Comparison of ENCODE assay signal across 23 cellular contexts in genomic region chr1:205522692-205523091, GRCh38. TPM values are rescaled to one million over a fixed set of nuclear protein-coding genes. Genes with fewer than 3 reads are reported as not detected.
DNase-seq lines count a peak whose midpoint lies in the region; ATAC-seq and TF ChIP-seq lines count a peak whose summit lies in the region.
"Had no signal": no experiment of that assay in that cellular context is flagged by ENCODE, and none has a peak within 500 bp of the region (broad histone marks: within the 10 kb centered on the region; RNA-seq: fewer than 3 reads in every experiment).

No MANE protein-coding gene starts in this region.

- peak overlapping the region; percentile 43; the same call in 1 of the 2 replicates for H3K27ac Mint-ChIP-seq in GM23338
- H3K27ac Mint-ChIP-seq: CD14-positive monocyte; CD4-positive, alpha-beta T cell; CD8-positive, alpha-beta memory T cell had no signal

- H2AK5ac ChIP-seq in neuronal stem cell (ENCODE audit: low read depth, low read length), result peak overlapping the region; percentile 24

- DNase-seq in GM23338 (ENCODE audit: low spot score) (no peak), dorsolateral prefrontal cortex (no peak), neuronal stem cell (ENCODE audit: low spot score) (no peak), OCI-M1 (lab: John Stamatoyannopoulos, UW) (no peak), NCI-H510A (lab: John Stamatoyannopoulos, UW) (no peak), amniotic stem cell (lab: John Stamatoyannopoulos, UW) (no peak)
- DNase-seq: 8988T; ACHN; AML-193; BE2C; CD4-positive, alpha-beta T cell; CD8-positive, alpha-beta memory T cell; DMS 273 treated with DMSO at 0.1 percent for 48 hours; DMS79; EL; H9 had no signal

- intact Hi-C loops in dorsolateral prefrontal cortex (cut with DNase I), result loop anchor here in 1 of 2 donors (10.0 kb wide), 1 partner anchor 248 kb away; no protein-coding TSS in a partner anchor

- no peak overlapping the region for H3K23ac ChIP-seq in neuronal stem cell (ENCODE audit: low read depth, low read length, poor library complexity)

- no CpG with 5 or more reads among the region's 5 CpGs for WGBS in neuronal stem cell (ENCODE audit: extremely low coverage in 2 of 2, insufficient read length in 2 of 2, insufficient replicate concordance in 1 of 2), 2 donors

- H2BK12ac ChIP-seq in neuronal stem cell (ENCODE audit: low read length), result no peak overlapping the region

- H3K9me3 ChIP-seq in neuronal stem cell (replicated peaks in 1 of 2; ENCODE audit: control insufficient read depth in 2 of 2, insufficient read depth in 1 of 2, low read depth in 1 of 2, low read length in 2 of 2), result no peaks in the 10 kb centered on the region
- H3K9me3 ChIP-seq: A549; BE2C; BLaER1 treated with 17β-estradiol and CSF1 and Interleukin-3, amounts not matched to agents 10 nM and 100 nM had no signal

- H3K9me2 ChIP-seq in GM23338 (ENCODE audit: insufficient read depth), result no peaks in the 10 kb centered on the region

- ATAC-seq in GM23338, result no peak
- no peak for ATAC-seq in HG03442 (IDR thresholded peaks at IDR 0.05; ENCODE audit: unreplicated experiment)
- ATAC-seq: A549, GM12878, HCT116 had no signal

- no peak overlapping the region for H3K4ac ChIP-seq in neuronal stem cell (ENCODE audit: low read length)

- no peak overlapping the region for H2BK120ac ChIP-seq in neuronal stem cell (ENCODE audit: low read depth, low read length)

- no peak overlapping the region for H3K14ac ChIP-seq in neuronal stem cell (ENCODE audit: low read length)

- H3K27me3 Mint-ChIP-seq in GM23338 (ENCODE audit: insufficient read depth, low read depth, poor library complexity), result peaks cover 17% of the 10 kb centered on the region
- H3K27me3 Mint-ChIP-seq: CD4-positive, alpha-beta T cell had no signal

- H4K91ac ChIP-seq in neuronal stem cell (ENCODE audit: low read depth, low read length, poor library complexity), result no peak overlapping the region

- H4K8ac ChIP-seq in neuronal stem cell (ENCODE audit: low read depth, low read length), result no peak overlapping the region

- H2AFZ ChIP-seq in GM23338, result no peak overlapping the region
- H2AFZ ChIP-seq in neuronal stem cell (ENCODE audit: low read length), result no peak overlapping the region

- no peak overlapping the region for H3K4me3 Mint-ChIP-seq in GM23338
- H3K4me3 Mint-ChIP-seq: CD14-positive monocyte; CD4-positive, alpha-beta T cell; CD8-positive, alpha-beta memory T cell; H9 had no signal

- TF ChIP-seq CTCF in GM23338 (conservative IDR thresholded peaks at IDR 0.05; ENCODE audit: low read depth in 2 of 2) (no peak), dorsolateral prefrontal cortex (IDR thresholded peaks at IDR 0.05 in 54 of 56, conservative IDR thresholded peaks at IDR 0.05 in 2 of 56; ENCODE audit: low read depth in 1 of 56, partially characterized antibody in 56 of 56) (no peak)

- H3K9me3 Mint-ChIP-seq in GM23338, result no peaks in the 10 kb centered on the region
- H3K9me3 Mint-ChIP-seq: CD4-positive, alpha-beta T cell; CD8-positive, alpha-beta memory T cell; H9 had no signal

- no peaks in the 10 kb centered on the region for H3K79me2 ChIP-seq in GM23338 (replicated peaks; ENCODE audit: insufficient read depth)

- no peak overlapping the region for H3K18ac ChIP-seq in neuronal stem cell (ENCODE audit: low read length)

- peaks cover 9% of the 10 kb centered on the region; the same call in 1 of the 2 replicates for H3F3A ChIP-seq in GM23338 (replicated peaks; ENCODE audit: low read depth)

- no peak overlapping the region for H3K9ac ChIP-seq in neuronal stem cell (ENCODE audit: low read depth, low read length, poor library complexity)
- H3K9ac ChIP-seq: BLaER1 treated with 17β-estradiol and CSF1 and Interleukin-3, amounts not matched to agents 10 nM and 100 nM had no signal

- H3K27ac ChIP-seq in GM23338 (ENCODE audit: low read depth) (no peak overlapping the region), angular gyrus (ENCODE audit: low read depth, low read length) (peak overlapping the region; percentile 90), dorsolateral prefrontal cortex (peak overlapping the region in 56 of 59 donors; percentile 40 to 100 (median 96)), neuronal stem cell (replicated peaks; ENCODE audit: low read length) (no peak overlapping the region)
- H3K27ac ChIP-seq: A549; BLaER1 treated with 17β-estradiol and CSF1 and Interleukin-3, amounts not matched to agents 10 nM and 100 nM had no signal

- H3K4me3 ChIP-seq in GM23338 (no peak overlapping the region), dorsolateral prefrontal cortex (no peak overlapping the region), neuronal stem cell (ENCODE audit: low read length in 2 of 2) (no peak overlapping the region)
- H3K4me3 ChIP-seq: A549; BLaER1 treated with 17β-estradiol and CSF1 and Interleukin-3, amounts not matched to agents 10 nM and 100 nM; GM12878 had no signal

- no peaks in the 10 kb centered on the region for H3K27me3 ChIP-seq in GM23338 (ENCODE audit: insufficient read depth)
- H3K27me3 ChIP-seq in dorsolateral prefrontal cortex, result no peaks in the 10 kb centered on the region
- peaks cover 0 to 36% (median 0%) of the 10 kb centered on the region in 3 experiments for H3K27me3 ChIP-seq in neuronal stem cell (ENCODE audit: control insufficient read depth in 3 of 3, insufficient read depth in 3 of 3, low read depth in 1 of 3, low read length in 3 of 3)
- H3K27me3 ChIP-seq: BE2C; BLaER1 treated with 17β-estradiol and CSF1 and Interleukin-3, amounts not matched to agents 10 nM and 100 nM had no signal

- H3K4me1 ChIP-seq in GM23338 (ENCODE audit: insufficient read depth) (peaks cover 42% of the 10 kb centered on the region), neuronal stem cell (ENCODE audit: control insufficient read depth in 2 of 2, insufficient read depth in 1 of 2, low read depth in 1 of 2, low read length in 2 of 2) (peaks cover 0 to 18% of the 10 kb centered on the region in 2 donors)
- H3K4me1 ChIP-seq: BE2C had no signal

- H3K4me2 ChIP-seq in GM23338, result no peak overlapping the region
- no peak overlapping the region for H3K4me2 ChIP-seq in neuronal stem cell (ENCODE audit: insufficient read depth, low read length, poor library complexity, severe bottlenecking)
- H3K4me2 ChIP-seq: A549 had no signal

- H3K4me1 Mint-ChIP-seq in GM23338, result peaks cover 49% of the 10 kb centered on the region
- H3K4me1 Mint-ChIP-seq: CD8-positive, alpha-beta memory T cell had no signal

- no peak overlapping the region for H2BK5ac ChIP-seq in neuronal stem cell (ENCODE audit: low read length)

- peaks cover 2% of the 10 kb centered on the region for H3K79me1 ChIP-seq in neuronal stem cell (ENCODE audit: low read depth, low read length)

- H4K20me1 ChIP-seq in GM23338 (replicated peaks; ENCODE audit: insufficient read depth), result peaks cover 11% of the 10 kb centered on the region

- peaks cover 33% of the 10 kb centered on the region for H3K36me3 Mint-ChIP-seq in GM23338 (ENCODE audit: low read depth)
- H3K36me3 Mint-ChIP-seq: CD14-positive monocyte; CD8-positive, alpha-beta memory T cell had no signal

- H2BK15ac ChIP-seq in neuronal stem cell (ENCODE audit: low read length), result no peak overlapping the region

- 0 out of 2 replicates have a peak, but pooled peaks cover 3% of the 10 kb centered on the region for H3K36me3 ChIP-seq in GM23338 (ENCODE audit: insufficient read depth)
- H3K36me3 ChIP-seq in neuronal stem cell (replicated peaks in 1 of 2; ENCODE audit: control insufficient read depth in 2 of 2, insufficient read depth in 2 of 2, low read length in 2 of 2), result peaks cover 0 to 8% of the 10 kb centered on the region in 2 donors
- H3K36me3 ChIP-seq: BE2C had no signal

TF ChIP-seq in GM23338, 12 proteins besides CTCF, POLR2A, EP300 and RAD21 (continues in another document):
- TF ChIP-seq EZH2 (IDR thresholded peaks at IDR 0.05; ENCODE audit: low read depth, unreplicated experiment), result no peak
- TF ChIP-seq, protein P1, sequence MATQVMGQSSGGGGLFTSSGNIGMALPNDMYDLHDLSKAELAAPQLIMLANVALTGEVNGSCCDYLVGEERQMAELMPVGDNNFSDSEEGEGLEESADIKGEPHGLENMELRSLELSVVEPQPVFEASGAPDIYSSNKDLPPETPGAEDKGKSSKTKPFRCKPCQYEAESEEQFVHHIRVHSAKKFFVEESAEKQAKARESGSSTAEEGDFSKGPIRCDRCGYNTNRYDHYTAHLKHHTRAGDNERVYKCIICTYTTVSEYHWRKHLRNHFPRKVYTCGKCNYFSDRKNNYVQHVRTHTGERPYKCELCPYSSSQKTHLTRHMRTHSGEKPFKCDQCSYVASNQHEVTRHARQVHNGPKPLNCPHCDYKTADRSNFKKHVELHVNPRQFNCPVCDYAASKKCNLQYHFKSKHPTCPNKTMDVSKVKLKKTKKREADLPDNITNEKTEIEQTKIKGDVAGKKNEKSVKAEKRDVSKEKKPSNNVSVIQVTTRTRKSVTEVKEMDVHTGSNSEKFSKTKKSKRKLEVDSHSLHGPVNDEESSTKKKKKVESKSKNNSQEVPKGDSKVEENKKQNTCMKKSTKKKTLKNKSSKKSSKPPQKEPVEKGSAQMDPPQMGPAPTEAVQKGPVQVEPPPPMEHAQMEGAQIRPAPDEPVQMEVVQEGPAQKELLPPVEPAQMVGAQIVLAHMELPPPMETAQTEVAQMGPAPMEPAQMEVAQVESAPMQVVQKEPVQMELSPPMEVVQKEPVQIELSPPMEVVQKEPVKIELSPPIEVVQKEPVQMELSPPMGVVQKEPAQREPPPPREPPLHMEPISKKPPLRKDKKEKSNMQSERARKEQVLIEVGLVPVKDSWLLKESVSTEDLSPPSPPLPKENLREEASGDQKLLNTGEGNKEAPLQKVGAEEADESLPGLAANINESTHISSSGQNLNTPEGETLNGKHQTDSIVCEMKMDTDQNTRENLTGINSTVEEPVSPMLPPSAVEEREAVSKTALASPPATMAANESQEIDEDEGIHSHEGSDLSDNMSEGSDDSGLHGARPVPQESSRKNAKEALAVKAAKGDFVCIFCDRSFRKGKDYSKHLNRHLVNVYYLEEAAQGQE (IDR thresholded peaks at IDR 0.05; ENCODE audit: unreplicated experiment), result no peak
- TF ChIP-seq ZNF331 (CRISPR knock-in tag; IDR thresholded peaks at IDR 0.05; ENCODE audit: low read depth), result no peak
- TF ChIP-seq STAT1 (IDR thresholded peaks at IDR 0.05; ENCODE audit: unreplicated experiment), result no peak
- TF ChIP-seq JUNB (IDR thresholded peaks at IDR 0.05; ENCODE audit: unreplicated experiment), result no peak

RNA-seq across cellular contexts. Expression of gene CDK18, which starts 18.2 kb away (rescaled TPM):
- total RNA-seq in GM23338 (2014; rRNA removed; shearing (Covaris generic)), result 34.3 and 46.5 TPM in 2 replicates
- 17.3 and 21.1 TPM in 2 replicates for polyA plus RNA-seq in GM23338 (2016; fragmentation: Nextera tagmentation; extraction: Ambion mirVana)
- 100 to 1,000 TPM in 101 of 120 experiments, 10 to 100 TPM in 19; 55.9 to 606 (median 176) TPM for total RNA-seq in dorsolateral prefrontal cortex
- 25.8 TPM for polyA plus RNA-seq in neuronal stem cell (2013, experiment 1 of 2)
- polyA plus RNA-seq in neuronal stem cell (2013, experiment 2 of 2), result 25.5 TPM

Comparison
In these comparisons a context has a peak if more than half of its experiments do, and no peak if none do; other contexts are left out.
1. H3K27ac ChIP-seq: peak in angular gyrus (single experiment) and dorsolateral prefrontal cortex (56 of 59); none in GM23338 (single experiment) and neuronal stem cell (single experiment).